Comparison of ENCODE assay signal across 17 cellular contexts in the genomic region with DNA sequence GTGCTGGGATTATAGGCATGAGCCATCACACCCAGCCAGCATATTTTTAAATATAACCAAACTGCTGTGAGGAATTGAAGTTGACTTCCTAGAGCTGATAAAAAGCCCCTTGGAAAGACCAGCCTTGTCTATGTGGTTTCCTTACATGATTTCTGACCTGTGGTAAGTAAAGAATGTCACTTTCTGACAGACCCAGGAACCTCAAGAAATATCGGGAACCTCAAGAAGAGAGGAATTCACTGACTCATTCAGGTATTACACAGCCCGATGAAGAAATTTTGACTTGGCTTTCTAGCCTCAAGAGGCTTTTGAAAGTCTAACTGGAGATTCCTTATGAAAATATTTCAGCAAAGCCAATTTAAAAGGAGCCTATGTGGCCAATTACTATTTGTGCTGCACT.
DNase-seq lines count a peak whose midpoint lies in the region; ATAC-seq and TF ChIP-seq lines count a peak whose summit lies in the region.
"Had no signal": no experiment of that assay in that cellular context is flagged by ENCODE, and none has a peak within 500 bp of the region (broad histone marks: within the 10 kb centered on the region; RNA-seq: fewer than 3 reads in every experiment).

No MANE protein-coding gene starts in this region.

- no peaks in the 10 kb centered on the region for H3K36me3 Mint-ChIP-seq in HFFc6 (ENCODE audit: low read depth)
- H3K36me3 Mint-ChIP-seq: stimulated activated effector memory CD8-positive, alpha-beta T cell treated with anti-CD3 and anti-CD28 coated beads, Interleukin-12 subunit alpha, Interleukin-12 subunit beta, amount 100 ng/mL, for 72 hours had no signal

- no peaks in the 10 kb centered on the region for H3K36me3 ChIP-seq in adipocyte (ENCODE audit: control insufficient read depth, insufficient read depth, low read length, severe bottlenecking)
- H3K36me3 ChIP-seq: sigmoid colon had no signal

- peak; percentile 34 for ATAC-seq in foreskin keratinocyte
- ATAC-seq in HG03175 (IDR thresholded peaks at IDR 0.05; ENCODE audit: unreplicated experiment), result no peak
- ATAC-seq: activated T-helper 17 cell treated with anti-CD3 and anti-CD28 coated beads, Interleukin-2, amount 50 U/mL, for 72 hours; stimulated activated effector memory CD8-positive, alpha-beta T cell treated with anti-CD3 and anti-CD28 coated beads, Interleukin-12 subunit alpha, Interleukin-12 subunit beta, amount 100 ng/mL, for 72 hours had no signal

- H3K9ac ChIP-seq in adipocyte (ENCODE audit: low read length), result no peak overlapping the region

- no peaks in the 10 kb centered on the region for H3K9me3 ChIP-seq in adipocyte (ENCODE audit: control insufficient read depth, low read length)
- H3K9me3 ChIP-seq: sigmoid colon had no signal

- H3K4me1 ChIP-seq in adipocyte (ENCODE audit: control insufficient read depth, insufficient read depth, low read length) (peaks cover 16% of the 10 kb centered on the region), foreskin keratinocyte (no peaks in the 10 kb centered on the region)
- H3K4me1 ChIP-seq: sigmoid colon had no signal

- no peaks in the 10 kb centered on the region for H3K9me3 Mint-ChIP-seq in HFFc6
- H3K9me3 Mint-ChIP-seq: activated CD4-positive, alpha-beta memory T cell treated with anti-CD3 and anti-CD28 coated beads, Interleukin-2, amount 10 ng/mL, durations not matched to agents 7 days and 5 days; activated T-helper 17 cell treated with anti-CD3 and anti-CD28 coated beads, Interleukin-2, amount 50 U/mL, for 72 hours; stimulated activated effector memory CD8-positive, alpha-beta T cell treated with anti-CD3 and anti-CD28 coated beads, Interleukin-12 subunit alpha, Interleukin-12 subunit beta, amount 100 ng/mL, for 72 hours had no signal

- DNase-seq in AG08395 (ENCODE audit: low spot score), result peak; percentile 63
- DNase-seq in HFFc6, result peak; percentile 11
- DNase-seq in adipocyte (ENCODE audit: low read depth), result peak; percentile 89
- peak; percentile 33 to 75 for DNase-seq in foreskin keratinocyte
- no peak for DNase-seq in stimulated activated CD8-positive, alpha-beta memory T cell treated with anti-CD3 and anti-CD28 coated beads, Interleukin-4, amount 100 ng/mL, for 48 hours
- DNase-seq in NCI-H82 treated with DMSO at 0.1 percent for 48 hours (lab: John Stamatoyannopoulos, UW; ENCODE audit: unreplicated experiment), result no peak
- no peak for DNase-seq in NCI-H774 (lab: John Stamatoyannopoulos, UW)
- DNase-seq: activated CD4-positive, alpha-beta memory T cell treated with anti-CD3 and anti-CD28 coated beads, Interleukin-2, amount 10 ng/mL, durations not matched to agents 7 days and 5 days; aorta; NCI-H2029; nucleus accumbens; SIG-M5; sigmoid colon; stimulated activated CD4-positive, alpha-beta T cell treated with anti-CD3 and anti-CD28 coated beads, Interleukin-4, amount 100 ng/mL, for 4 hours had no signal

- no peak overlapping the region for H3K27ac ChIP-seq in foreskin keratinocyte
- H3K27ac ChIP-seq: sigmoid colon had no signal

- peaks cover 1% of the 10 kb centered on the region for H3K27me3 Mint-ChIP-seq in HFFc6 (ENCODE audit: insufficient read depth)

- TF ChIP-seq CTCF in HFFc6 (IDR thresholded peaks at IDR 0.05) (no peak), foreskin keratinocyte (conservative IDR thresholded peaks at IDR 0.05) (no peak)

- peaks cover 10% of the 10 kb centered on the region for H3K4me1 Mint-ChIP-seq in HFFc6 (ENCODE audit: low read depth)
- H3K4me1 Mint-ChIP-seq: activated CD4-positive, alpha-beta memory T cell treated with anti-CD3 and anti-CD28 coated beads, Interleukin-2, amount 10 ng/mL, durations not matched to agents 7 days and 5 days; activated T-helper 17 cell treated with anti-CD3 and anti-CD28 coated beads, Interleukin-2, amount 50 U/mL, for 72 hours; stimulated activated effector memory CD8-positive, alpha-beta T cell treated with anti-CD3 and anti-CD28 coated beads, Interleukin-12 subunit alpha, Interleukin-12 subunit beta, amount 100 ng/mL, for 72 hours had no signal

- H3K4me3 ChIP-seq in adipocyte (ENCODE audit: low read length), result no peak overlapping the region
- H3K4me3 ChIP-seq: sigmoid colon had no signal

- no peak overlapping the region for H3K4me3 Mint-ChIP-seq in HFFc6
- H3K4me3 Mint-ChIP-seq: activated CD4-positive, alpha-beta memory T cell treated with anti-CD3 and anti-CD28 coated beads, Interleukin-2, amount 10 ng/mL, durations not matched to agents 7 days and 5 days; activated T-helper 17 cell treated with anti-CD3 and anti-CD28 coated beads, Interleukin-2, amount 50 U/mL, for 72 hours; stimulated activated effector memory CD8-positive, alpha-beta T cell treated with anti-CD3 and anti-CD28 coated beads, Interleukin-12 subunit alpha, Interleukin-12 subunit beta, amount 100 ng/mL, for 72 hours had no signal

- no peaks in the 10 kb centered on the region for H3K27me3 ChIP-seq in adipocyte (replicated peaks; ENCODE audit: control insufficient read depth, insufficient read depth, low read length)
- H3K27me3 ChIP-seq in foreskin keratinocyte, result no peaks in the 10 kb centered on the region
- H3K27me3 ChIP-seq: sigmoid colon had no signal

- H3K27ac Mint-ChIP-seq in HFFc6, result peak overlapping the region; percentile 18; the same call in 1 of the 2 replicates
- H3K27ac Mint-ChIP-seq: activated CD4-positive, alpha-beta memory T cell treated with anti-CD3 and anti-CD28 coated beads, Interleukin-2, amount 10 ng/mL, durations not matched to agents 7 days and 5 days; activated T-helper 17 cell treated with anti-CD3 and anti-CD28 coated beads, Interleukin-2, amount 50 U/mL, for 72 hours; stimulated activated effector memory CD8-positive, alpha-beta T cell treated with anti-CD3 and anti-CD28 coated beads, Interleukin-12 subunit alpha, Interleukin-12 subunit beta, amount 100 ng/mL, for 72 hours had no signal

Comparison
In these comparisons a context has a peak if more than half of its experiments do, and no peak if none do; other contexts are left out.
1. DNase-seq: peak in AG08395 (single experiment), HFFc6 (single experiment), adipocyte (single experiment) and foreskin keratinocyte (2 of 2); none in stimulated activated CD8-positive, alpha-beta memory T cell treated with anti-CD3 and anti-CD28 coated beads, Interleukin-4, amount 100 ng/mL, for 48 hours (single experiment), NCI-H82 treated with DMSO at 0.1 percent for 48 hours (single experiment) and NCI-H774 (single experiment).